15 cellular contexts compared by ENCODE assay signal in the genomic region with DNA sequence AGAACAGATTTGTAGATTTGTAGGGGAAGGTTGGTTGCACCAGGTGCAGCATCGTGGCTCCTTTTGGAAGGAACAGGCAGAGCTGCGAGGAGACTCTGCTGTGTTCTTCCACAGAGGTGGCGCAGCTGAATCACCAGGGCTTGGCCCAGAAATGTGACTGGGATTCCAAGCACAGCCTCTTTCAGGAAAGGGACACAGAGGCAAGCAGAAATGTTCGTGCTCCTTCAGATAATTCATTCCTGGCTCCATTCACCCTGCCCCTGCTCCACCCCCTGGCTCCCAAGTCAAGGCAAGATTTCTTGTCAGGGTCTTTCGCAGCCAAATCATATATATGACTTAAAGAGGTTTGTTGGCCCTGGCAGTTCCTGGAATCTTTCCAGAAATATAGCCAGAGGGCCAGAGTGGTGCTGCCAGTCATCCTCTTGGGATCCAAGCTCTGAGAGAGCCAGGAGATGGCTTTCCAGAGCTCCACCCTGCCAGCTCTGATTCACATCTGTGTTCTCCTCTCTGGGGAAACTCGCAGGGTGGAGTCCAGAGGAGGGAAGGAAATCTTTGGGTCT.
DNase-seq lines count a peak whose midpoint lies in the region; ATAC-seq, FAIRE-seq and TF ChIP-seq lines count a peak whose summit lies in the region.
"Had no signal": no experiment of that assay in that cellular context is flagged by ENCODE, and none has a peak within 500 bp of the region (broad histone marks: within the 10 kb centered on the region; RNA-seq: fewer than 3 reads in every experiment).

No MANE protein-coding gene starts in this region.

- H3K9ac ChIP-seq in skeletal muscle tissue (ENCODE audit: low read depth in 1 of 3, low read length in 3 of 3) (no peak overlapping the region), kidney (ENCODE audit: low read length in 2 of 2) (no peak overlapping the region)

- no peak for TF ChIP-seq CTCF in GM23338 (conservative IDR thresholded peaks at IDR 0.05; ENCODE audit: low read depth in 2 of 2)
- TF ChIP-seq CTCF in body of pancreas (IDR thresholded peaks at IDR 0.05) = no peak
- TF ChIP-seq CTCF in kidney (IDR thresholded peaks at IDR 0.05; ENCODE audit: borderline replicate concordance, extremely low read depth, insufficient read depth) = no peak

- no peaks in the 10 kb centered on the region for H3K4me1 ChIP-seq in GM23338 (ENCODE audit: insufficient read depth)
- no peaks in the 10 kb centered on the region for H3K4me1 ChIP-seq in body of pancreas
- H3K4me1 ChIP-seq in skeletal muscle tissue (ENCODE audit: control insufficient read depth in 3 of 3, insufficient read depth in 3 of 3, low read length in 3 of 3) = peaks cover 0 to 9% (median 4%) of the 10 kb centered on the region in 3 donors
- peaks cover 0 to 4% of the 10 kb centered on the region in 2 donors for H3K4me1 ChIP-seq in kidney (ENCODE audit: control insufficient read depth in 1 of 2, insufficient read depth in 1 of 2, low read depth in 1 of 2, low read length in 2 of 2)

- H3K9me3 ChIP-seq in body of pancreas (no peaks in the 10 kb centered on the region), skeletal muscle tissue (ENCODE audit: control insufficient read depth in 3 of 3, low read length in 3 of 3) (no peaks in the 10 kb centered on the region), kidney (ENCODE audit: control insufficient read depth in 1 of 2, low read length in 2 of 2) (no peaks in the 10 kb centered on the region)

- H3K4me3 ChIP-seq in GM23338 (no peak overlapping the region), body of pancreas (no peak overlapping the region), skeletal muscle tissue (ENCODE audit: low read length in 3 of 3) (no peak overlapping the region), kidney (ENCODE audit: low read length in 2 of 2) (no peak overlapping the region)

- H4K20me1 ChIP-seq in GM23338 (replicated peaks; ENCODE audit: insufficient read depth) = no peaks in the 10 kb centered on the region

- H3K36me3 ChIP-seq in GM23338 (ENCODE audit: insufficient read depth) (no peaks in the 10 kb centered on the region), body of pancreas (replicated peaks in 1 of 2; ENCODE audit: insufficient read depth in 1 of 2, low read depth in 2 of 2) (no peaks in the 10 kb centered on the region), skeletal muscle tissue (ENCODE audit: control insufficient read depth in 3 of 3, insufficient read depth in 3 of 3, low read length in 3 of 3) (no peaks in the 10 kb centered on the region), kidney (ENCODE audit: control insufficient read depth in 1 of 2, insufficient read depth in 2 of 2, low read length in 2 of 2) (no peaks in the 10 kb centered on the region)

- no peak overlapping the region for H3K4me3 Mint-ChIP-seq in GM23338
- H3K4me3 Mint-ChIP-seq: activated B cell treated with CpG ODN at 0.5 μM for 24 hours; activated naive CD8-positive, alpha-beta T cell treated with anti-CD3 and anti-CD28 coated beads for 36 hours had no signal

- H3K4me1 Mint-ChIP-seq in GM23338 = no peaks in the 10 kb centered on the region; the same call in 2 of the 3 replicates
- H3K4me1 Mint-ChIP-seq: activated B cell treated with CpG ODN at 0.5 μM for 24 hours; activated naive CD8-positive, alpha-beta T cell treated with anti-CD3 and anti-CD28 coated beads for 36 hours had no signal

- TF ChIP-seq POLR2A in body of pancreas (IDR thresholded peaks at IDR 0.05) = no peak

- no peak overlapping the region for H3K27ac ChIP-seq in GM23338 (ENCODE audit: low read depth)
- H3K27ac ChIP-seq in body of pancreas = peak overlapping the region in 2 of 4 donors; percentile 19 to 26
- peak overlapping the region; percentile 55 for H3K27ac ChIP-seq in skeletal muscle tissue (ENCODE audit: low read depth, low read length)
- H3K27ac ChIP-seq in kidney (ENCODE audit: low read depth in 2 of 2, low read length in 2 of 2) = no peak overlapping the region

- no peak overlapping the region for H3K27ac Mint-ChIP-seq in GM23338
- H3K27ac Mint-ChIP-seq: activated B cell treated with CpG ODN at 0.5 μM for 24 hours; activated naive CD8-positive, alpha-beta T cell treated with anti-CD3 and anti-CD28 coated beads for 36 hours had no signal

- no peaks in the 10 kb centered on the region for H3F3A ChIP-seq in GM23338 (replicated peaks; ENCODE audit: low read depth)

- H3K4me2 ChIP-seq in GM23338 = no peak overlapping the region

- ATAC-seq in GM23338 = no peak
- ATAC-seq in body of pancreas = peak; percentile 48
- peak in 1 of 2 donors; percentile 73 for ATAC-seq in left cardiac atrium
- no peak for ATAC-seq in GM18861 (IDR thresholded peaks at IDR 0.05; ENCODE audit: unreplicated experiment)

- no peaks in the 10 kb centered on the region for H3K79me2 ChIP-seq in GM23338 (replicated peaks; ENCODE audit: insufficient read depth)

- H3K27me3 Mint-ChIP-seq in GM23338 (ENCODE audit: insufficient read depth, low read depth, poor library complexity) = peaks cover 6% of the 10 kb centered on the region
- H3K27me3 Mint-ChIP-seq: activated naive CD8-positive, alpha-beta T cell treated with anti-CD3 and anti-CD28 coated beads for 36 hours had no signal

- no peaks in the 10 kb centered on the region for H3K36me3 Mint-ChIP-seq in GM23338 (ENCODE audit: low read depth)
- H3K36me3 Mint-ChIP-seq: activated naive CD8-positive, alpha-beta T cell treated with anti-CD3 and anti-CD28 coated beads for 36 hours had no signal

- H3K9me3 Mint-ChIP-seq in GM23338 = no peaks in the 10 kb centered on the region; the same call in 2 of the 3 replicates
- H3K9me3 Mint-ChIP-seq: activated B cell treated with CpG ODN at 0.5 μM for 24 hours; activated naive CD8-positive, alpha-beta T cell treated with anti-CD3 and anti-CD28 coated beads for 36 hours had no signal

- no peak for DNase-seq in GM23338 (ENCODE audit: low spot score)
- DNase-seq in body of pancreas = peak in 2 of 4 donors; percentile 5 to 6
- peak; percentile 58 for DNase-seq in left cardiac atrium
- no peak for DNase-seq in COLO668 (lab: John Stamatoyannopoulos, UW; ENCODE audit: unreplicated experiment)
- no peak for DNase-seq in superior temporal gyrus (ENCODE audit: extremely low spot score)
- no peak for DNase-seq in kidney
- DNase-seq: activated B cell treated with CpG ODN at 0.5 μM for 24 hours; activated naive CD8-positive, alpha-beta T cell treated with anti-CD3 and anti-CD28 coated beads for 36 hours; AML-193; DMS79; NCI-H2029; NK-92 treated with Interleukin-12 subunit alpha and Interleukin-12 subunit beta, amount 100 ng/mL, for 24 hours had no signal

- FAIRE-seq in kidney (lab: Jason Lieb, UNC) = no peak
- FAIRE-seq: urothelium cell line had no signal

- peak overlapping the region; percentile 88 for H2AFZ ChIP-seq in GM23338

- H3K9me2 ChIP-seq in GM23338 (ENCODE audit: insufficient read depth) = no peaks in the 10 kb centered on the region

- WGBS in body of pancreas, 2 donors = 69 to 75% methylated on average over 6 of the region's 6 CpGs

- intact Hi-C loops in body of pancreas (cut with DNase I) = no loop called here
- intact Hi-C loops in left cardiac atrium (cut with DNase I) = no loop called here
- intact Hi-C loops in kidney (cut with DNase I) = no loop called here

- H3K27me3 ChIP-seq in GM23338 (ENCODE audit: insufficient read depth) (no peaks in the 10 kb centered on the region), body of pancreas (no peaks in the 10 kb centered on the region), skeletal muscle tissue (ENCODE audit: control insufficient read depth in 3 of 3, insufficient read depth in 3 of 3, low read length in 3 of 3) (no peaks in the 10 kb centered on the region)

TF ChIP-seq in GM23338, 12 proteins besides CTCF, POLR2A, EP300 and RAD21 (continues in another document):
- no peak for TF ChIP-seq ZNF331 (CRISPR knock-in tag; IDR thresholded peaks at IDR 0.05; ENCODE audit: low read depth)
- TF ChIP-seq REST (IDR thresholded peaks at IDR 0.05; ENCODE audit: unreplicated experiment) = no peak
